ENCODE assay signal across 16 cellular contexts in the genomic region with DNA sequence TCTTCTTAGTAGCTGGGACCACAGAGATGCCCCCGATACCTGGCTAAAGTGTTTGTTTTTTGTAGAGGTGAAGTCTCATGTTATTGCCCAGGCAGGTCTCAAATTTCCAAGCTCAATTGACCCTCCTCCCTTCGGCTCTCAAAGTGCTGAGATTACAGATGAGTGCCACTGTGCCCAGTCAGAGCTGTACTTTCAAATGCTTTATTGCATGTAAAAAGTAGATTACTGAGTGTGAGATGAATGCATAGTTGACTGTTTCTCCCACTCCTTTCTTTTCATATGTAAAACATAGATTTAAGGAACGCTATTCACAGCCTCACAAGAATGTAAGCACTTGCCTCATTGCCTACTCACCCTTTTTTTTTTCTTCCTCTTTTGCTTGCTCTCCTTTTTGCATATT.
DNase-seq lines count a peak whose midpoint lies in the region; ATAC-seq and TF ChIP-seq lines count a peak whose summit lies in the region.
"Had no signal": no experiment of that assay in that cellular context is flagged by ENCODE, and none has a peak within 500 bp of the region (broad histone marks: within the 10 kb centered on the region; RNA-seq: fewer than 3 reads in every experiment).

No MANE protein-coding gene starts in this region.

- no peak for ATAC-seq in stimulated activated naive CD8-positive, alpha-beta T cell treated with anti-CD3 and anti-CD28 coated beads, Interleukin-15, Interleukin-2, amounts not matched to agents 100 U/mL and 50 U/mL, for 24 hours
- ATAC-seq: HCT116, T-cell had no signal

- H3K27me3 ChIP-seq in HUES64 (ENCODE audit: insufficient read depth, low read length): no peaks in the 10 kb centered on the region
- no peaks in the 10 kb centered on the region for H3K27me3 ChIP-seq in OCI-LY3 (ENCODE audit: low read depth, low read length)
- no peaks in the 10 kb centered on the region for H3K27me3 ChIP-seq in transverse colon
- H3K27me3 ChIP-seq: BE2C had no signal

- H3K4me1 ChIP-seq in HUES64 (ENCODE audit: insufficient read depth, low read length) (peaks cover 40% of the 10 kb centered on the region), OCI-LY3 (ENCODE audit: low read length) (peaks cover 25% of the 10 kb centered on the region), transverse colon (no peaks in the 10 kb centered on the region)
- H3K4me1 ChIP-seq: BE2C had no signal

- DNase-seq in iPS DF 19.7 (ENCODE audit: low read depth, low spot score) (peak; percentile 89), HT-29 (ENCODE audit: low spot score) (no peak), transverse colon (no peak), D341Med (ENCODE audit: low spot score) (no peak)
- DNase-seq in stimulated activated naive CD8-positive, alpha-beta T cell treated with anti-CD3 and anti-CD28 coated beads, Interleukin-15, Interleukin-2, amounts not matched to agents 100 U/mL and 50 U/mL, for 24 hours: no peak
- DNase-seq: BE2C; CD4-positive, alpha-beta memory T cell; NCI-H1092; NCI-H1694; NCI-H446; NCI-H774; RPMI8226; T-cell had no signal

- intact Hi-C loops in transverse colon (cut with DNase I; ENCODE audit: low total_unique reads): no loop called here

- WGBS in HUES64: 13% methylated on average over 3 of the region's 3 CpGs
- WGBS in transverse colon (ENCODE audit: low coverage in 1 of 2), 2 donors: 14 to 40% methylated on average over 1 to 3 of the region's 3 CpGs

- peak overlapping the region; percentile 75 for H2AFZ ChIP-seq in OCI-LY3 (ENCODE audit: low read depth, low read length)

- TF ChIP-seq EP300 in transverse colon (IDR thresholded peaks at IDR 0.05; ENCODE audit: low read depth): no peak

- TF ChIP-seq CTCF in OCI-LY3 (IDR thresholded peaks at IDR 0.05; ENCODE audit: low read depth, low read length): no peak
- no peak for TF ChIP-seq CTCF in transverse colon (IDR thresholded peaks at IDR 0.05)

- peaks cover 7% of the 10 kb centered on the region for H3K9me3 ChIP-seq in HUES64 (ENCODE audit: insufficient read depth, low read depth, low read length)
- H3K9me3 ChIP-seq in OCI-LY3 (ENCODE audit: insufficient read depth, low read length): no peaks in the 10 kb centered on the region
- no peaks in the 10 kb centered on the region for H3K9me3 ChIP-seq in transverse colon
- H3K9me3 ChIP-seq: BE2C had no signal

- H4K20me1 ChIP-seq in OCI-LY3 (ENCODE audit: insufficient read depth, low read length): no peaks in the 10 kb centered on the region

- H3K4me3 ChIP-seq in HUES64 (ENCODE audit: low read length) (0 out of 2 replicates have a peak overlapping the region, but pooled peaks have one; percentile 16), OCI-LY3 (ENCODE audit: low read length) (peak overlapping the region; percentile 54), transverse colon (no peak overlapping the region)

- H3K4me2 ChIP-seq in OCI-LY3 (ENCODE audit: low read length): peak overlapping the region; percentile 70

- H3K36me3 ChIP-seq in HUES64 (ENCODE audit: insufficient read depth, low read length) (peaks cover 2% of the 10 kb centered on the region; the same call in 1 of the 2 replicates), OCI-LY3 (replicated peaks; ENCODE audit: low read depth, low read length) (no peaks in the 10 kb centered on the region), transverse colon (no peaks in the 10 kb centered on the region)
- H3K36me3 ChIP-seq: BE2C had no signal

- H3K79me2 ChIP-seq in OCI-LY3 (ENCODE audit: low read length): no peaks in the 10 kb centered on the region

- H3K9ac ChIP-seq in HUES64 (ENCODE audit: low read depth, low read length) (peak overlapping the region; percentile 30; the same call in 1 of the 2 replicates), OCI-LY3 (ENCODE audit: low read length) (peak overlapping the region; percentile 46)

- peak overlapping the region; percentile 92; the same call in 1 of the 2 replicates for H3K27ac ChIP-seq in HUES64 (ENCODE audit: low read depth, low read length)
- peak overlapping the region; percentile 87 for H3K27ac ChIP-seq in OCI-LY3 (ENCODE audit: low read length)
- H3K27ac ChIP-seq in transverse colon: no peak overlapping the region

- in situ Hi-C loops in transverse colon (cut with MboI; ENCODE audit: low pct_ligation_motif_present in 1 of 4, low pct_unique_long_range_greater_than_20kb in 1 of 4, low sequenced_read_pairs in 3 of 4): no loop called here

- TF ChIP-seq POLR2A in transverse colon (IDR thresholded peaks at IDR 0.05): no peak

Comparison
In these comparisons a context has a peak if more than half of its experiments do, and no peak if none do; other contexts are left out.
1. H3K27ac ChIP-seq: peak in HUES64 (single experiment) and OCI-LY3 (single experiment); none in transverse colon (0 of 4).
2. H3K4me3 ChIP-seq: peak in HUES64 (single experiment) and OCI-LY3 (single experiment); none in transverse colon (0 of 4).